ENCODE assay signal across 9 cellular contexts in genomic region chr17:56832446-56832845, GRCh38. TPM values are rescaled to one million over a fixed set of nuclear protein-coding genes. Genes with fewer than 3 reads are reported as not detected.
DNase-seq lines count a peak whose midpoint lies in the region; FAIRE-seq and TF ChIP-seq lines count a peak whose summit lies in the region.
"Had no signal": no experiment of that assay in that cellular context is flagged by ENCODE, and none has a peak within 500 bp of the region (broad histone marks: within the 10 kb centered on the region; RNA-seq: fewer than 3 reads in every experiment).

No MANE protein-coding gene starts in this region.

- intact Hi-C loops in activated CD4-positive, alpha-beta memory T cell treated with anti-CD3 and anti-CD28 coated beads for 36 hours (cut with micrococcal nuclease) = loop anchor here (5.0 kb wide), 1 partner anchor 130 kb away; the partner anchor contains the start of gene COIL

- peak overlapping the region; percentile 83 for H3K4me3 Mint-ChIP-seq in activated T-cell treated with anti-CD3 and anti-CD28 coated beads, Interleukin-2, amount 50 U/mL, for 24 hours
- peak overlapping the region; percentile 71 for H3K4me3 Mint-ChIP-seq in activated CD4-positive, alpha-beta memory T cell treated with anti-CD3 and anti-CD28 coated beads for 36 hours

- H3K36me3 ChIP-seq in keratinocyte (ENCODE audit: control insufficient read depth in 2 of 2, extremely low read depth in 1 of 2, insufficient read depth in 2 of 2, low read length in 2 of 2) (peaks cover 2 to 6% of the 10 kb centered on the region in 2 experiments), thymus (ENCODE audit: control insufficient read depth, insufficient read depth) (peaks cover 10% of the 10 kb centered on the region)

- H3K27ac Mint-ChIP-seq in activated T-cell treated with anti-CD3 and anti-CD28 coated beads, Interleukin-2, amount 50 U/mL, for 24 hours = peak overlapping the region; percentile 72
- H3K27ac Mint-ChIP-seq in activated CD4-positive, alpha-beta memory T cell treated with anti-CD3 and anti-CD28 coated beads for 36 hours = peak overlapping the region; percentile 75

- H3K27me3 ChIP-seq in keratinocyte (ENCODE audit: control insufficient read depth, extremely low read depth, insufficient read depth, low read length) (no peaks in the 10 kb centered on the region), thymus (ENCODE audit: control insufficient read depth, insufficient read depth) (no peaks in the 10 kb centered on the region)
- H3K27me3 ChIP-seq: testis had no signal

- peaks cover 56% of the 10 kb centered on the region for H3K4me1 Mint-ChIP-seq in activated T-cell treated with anti-CD3 and anti-CD28 coated beads, Interleukin-2, amount 50 U/mL, for 24 hours (ENCODE audit: low read depth)
- H3K4me1 Mint-ChIP-seq in activated CD4-positive, alpha-beta memory T cell treated with anti-CD3 and anti-CD28 coated beads for 36 hours (ENCODE audit: low read depth) = peaks cover 42% of the 10 kb centered on the region

- H3K9me3 Mint-ChIP-seq in activated T-cell treated with anti-CD3 and anti-CD28 coated beads, Interleukin-2, amount 50 U/mL, for 24 hours = no peaks in the 10 kb centered on the region
- no peaks in the 10 kb centered on the region for H3K9me3 Mint-ChIP-seq in activated CD4-positive, alpha-beta memory T cell treated with anti-CD3 and anti-CD28 coated beads for 36 hours

- DNase-seq in activated T-cell treated with anti-CD3 and anti-CD28 coated beads, Interleukin-2, amount 50 U/mL, for 24 hours = no peak
- no peak for DNase-seq in activated T-cell treated with anti-CD3 and anti-CD28 coated beads, Interleukin-2, amount 50 U/mL, for 1 hour
- no peak for DNase-seq in activated CD4-positive, alpha-beta memory T cell treated with anti-CD3 and anti-CD28 coated beads for 36 hours
- DNase-seq in keratinocyte (ENCODE audit: low read depth, low spot score) = no peak
- DNase-seq in frontal cortex (ENCODE audit: low spot score in 2 of 2) = no peak
- DNase-seq in NCI-H2081 treated with DMSO at 0.1 percent for 48 hours (lab: John Stamatoyannopoulos, UW) = no peak
- no peak for DNase-seq in HEK293T (ENCODE audit: extremely low spot score)

- dilution Hi-C loops in keratinocyte (cut with MboI; ENCODE audit: extremely low pct_ligation_motif_present, low sequenced_read_pairs) = no loop called here

- peaks cover 33% of the 10 kb centered on the region for H3K4me1 ChIP-seq in keratinocyte (ENCODE audit: control insufficient read depth, extremely low read depth, insufficient read depth, low read length)
- H3K4me1 ChIP-seq in thymus (ENCODE audit: control insufficient read depth, insufficient read depth, low read length) = peaks cover 19% of the 10 kb centered on the region

- peaks cover 70% of the 10 kb centered on the region for H3K36me3 Mint-ChIP-seq in activated T-cell treated with anti-CD3 and anti-CD28 coated beads, Interleukin-2, amount 50 U/mL, for 24 hours (ENCODE audit: low read depth)
- peaks cover 30% of the 10 kb centered on the region for H3K36me3 Mint-ChIP-seq in activated CD4-positive, alpha-beta memory T cell treated with anti-CD3 and anti-CD28 coated beads for 36 hours

- no peaks in the 10 kb centered on the region for H3K27me3 Mint-ChIP-seq in activated T-cell treated with anti-CD3 and anti-CD28 coated beads, Interleukin-2, amount 50 U/mL, for 24 hours
- no peaks in the 10 kb centered on the region for H3K27me3 Mint-ChIP-seq in activated CD4-positive, alpha-beta memory T cell treated with anti-CD3 and anti-CD28 coated beads for 36 hours

- peak overlapping the region; percentile 30 for H2AFZ ChIP-seq in keratinocyte (ENCODE audit: control insufficient read depth, low read length)

- TF ChIP-seq CTCF in keratinocyte (optimal IDR thresholded peaks at IDR 0.05 in 1 of 3, IDR thresholded peaks at IDR 0.05 in 1 of 3, conservative IDR thresholded peaks at IDR 0.05 in 1 of 3; ENCODE audit: extremely low read depth in 1 of 3, insufficient read depth in 2 of 3, low read length in 3 of 3) = no peak

- peaks cover 4% of the 10 kb centered on the region for H3K9me1 ChIP-seq in keratinocyte (ENCODE audit: control insufficient read depth, extremely low read depth, insufficient read depth, low read length)

- no peak overlapping the region for H3K27ac ChIP-seq in keratinocyte (ENCODE audit: control insufficient read depth, insufficient read depth, low read length)
- no peak overlapping the region for H3K27ac ChIP-seq in thymus (ENCODE audit: low read depth)

- no peaks in the 10 kb centered on the region for H4K20me1 ChIP-seq in keratinocyte (ENCODE audit: control insufficient read depth, extremely low read depth, insufficient read depth, low read length)

- CTCF ChIA-PET in activated CD4-positive, alpha-beta memory T cell treated with anti-CD3 and anti-CD28 coated beads for 36 hours (lab: Charles Lee) = interaction anchor here (1.0 to 2.1 kb wide), 3 partner anchors 11 to 107 kb away, joined by 3 to 16 read pairs (median 4); no protein-coding TSS in a partner anchor
- CTCF ChIA-PET in HEK293T (lab: Yijun Ruan, JAX) = no interaction called here

- POLR2A ChIA-PET in activated CD4-positive, alpha-beta memory T cell treated with anti-CD3 and anti-CD28 coated beads for 36 hours (lab: Charles Lee) = interaction anchor here (0.9 to 1.5 kb wide), 3 partner anchors 10 to 252 kb away, joined by 3 read pairs; partner anchors contain the start of gene AKAP1
- POLR2A ChIA-PET in HEK293T (lab: Yijun Ruan, JAX) = no interaction called here

- peak overlapping the region; percentile 76 to 90 (median 89) for H3K4me3 ChIP-seq in keratinocyte (ENCODE audit: control insufficient read depth in 2 of 3, extremely low read depth in 1 of 3, insufficient read depth in 2 of 3, low read depth in 1 of 3, low read length in 3 of 3)
- H3K4me3 ChIP-seq in thymus (ENCODE audit: low read length) = peak overlapping the region; percentile 89

- FAIRE-seq in keratinocyte (lab: Jason Lieb, UNC) (no peak), frontal cortex (lab: Jason Lieb, UNC) (no peak)

- peak overlapping the region; percentile 98 for H3K4me2 ChIP-seq in keratinocyte (ENCODE audit: control insufficient read depth, extremely low read depth, insufficient read depth, low read depth, low read length)

- no peaks in the 10 kb centered on the region for H3K9me3 ChIP-seq in keratinocyte (ENCODE audit: control insufficient read depth, low read depth, low read length)
- H3K9me3 ChIP-seq in thymus (ENCODE audit: control insufficient read depth) = no peaks in the 10 kb centered on the region
- H3K9me3 ChIP-seq: testis had no signal

- peaks cover 41% of the 10 kb centered on the region for H3K79me2 ChIP-seq in keratinocyte (ENCODE audit: control insufficient read depth, insufficient read depth, low read length)

- peak overlapping the region; percentile 76 for H3K9ac ChIP-seq in keratinocyte (ENCODE audit: control insufficient read depth, extremely low read depth, insufficient read depth, low read length)

- WGBS in thymus = 71% methylated on average over 4 of the region's 4 CpGs

TF ChIP-seq in HEK293T, 16 proteins besides CTCF, POLR2A, EP300 and RAD21:
- TF ChIP-seq L3MBTL2 (conservative IDR thresholded peaks at IDR 0.05) (no peak), TARDBP (IDR thresholded peaks at IDR 0.05) (no peak), SUZ12 (IDR thresholded peaks at IDR 0.05) (no peak)

RNA-seq across cellular contexts. Expression of gene C17orf67, which starts 1.3 kb away (rescaled TPM):
- 1 to 10 TPM; 3.6 to 3.9 TPM for total RNA-seq in activated CD4-positive, alpha-beta memory T cell treated with anti-CD3 and anti-CD28 coated beads for 36 hours
- polyA plus RNA-seq in keratinocyte (0.33 to 0.52 TPM (median 0.46 TPM) in 3 replicates), thymus (14.0 TPM)
- 3.0 TPM for polyA plus RNA-seq in keratinocyte (2011; ENCODE audit: low read depth)
- 0.23 and 0.31 TPM in 2 replicates for polyA plus RNA-seq in keratinocyte (2011; cell fraction: cytosol; rRNA removed)
- 1.4 and 1.6 TPM in 2 replicates for polyA plus RNA-seq in keratinocyte (2011; cell fraction: nucleus; rRNA removed)
- polyA plus RNA-seq in keratinocyte (2012; ENCODE audit: low replicate concordance) = 0.46 and 0.87 TPM in 2 replicates
- 0.19 to 0.39 TPM (median 0.36 TPM) in 3 replicates for polyA minus RNA-seq in keratinocyte
- not detected for polyA minus RNA-seq in keratinocyte (2011; cell fraction: cytosol; rRNA and poly(A)+ RNA removed)
- polyA minus RNA-seq in keratinocyte (2011; cell fraction: nucleus; rRNA and poly(A)+ RNA removed) = not detected in 2 replicates
- total RNA-seq in frontal cortex = 2.0 TPM

RNA-seq across cellular contexts. Expression of gene DGKE, which starts 1.5 kb away (rescaled TPM):
- total RNA-seq in activated CD4-positive, alpha-beta memory T cell treated with anti-CD3 and anti-CD28 coated beads for 36 hours = 10 to 100 TPM; 23.3 to 25.6 TPM
- 1.6 to 4.7 TPM (median 2.8 TPM) in 3 replicates for polyA plus RNA-seq in keratinocyte
- 4.6 TPM for polyA plus RNA-seq in keratinocyte (2011; ENCODE audit: low read depth)
- polyA plus RNA-seq in keratinocyte (2011; cell fraction: cytosol; rRNA removed) = 0.94 and 2.0 TPM in 2 replicates
- polyA plus RNA-seq in keratinocyte (2011; cell fraction: nucleus; rRNA removed) = 12.3 and 12.8 TPM in 2 replicates
- 2.0 and 2.3 TPM in 2 replicates for polyA plus RNA-seq in keratinocyte (2012; ENCODE audit: low replicate concordance)
- polyA minus RNA-seq in keratinocyte = 1.5 to 5.7 TPM (median 4.3 TPM) in 3 replicates
- 2.3 TPM for polyA minus RNA-seq in keratinocyte (2011; cell fraction: cytosol; rRNA and poly(A)+ RNA removed)
- 1.9 and 5.5 TPM in 2 replicates for polyA minus RNA-seq in keratinocyte (2011; cell fraction: nucleus; rRNA and poly(A)+ RNA removed)
- 15.8 TPM for polyA plus RNA-seq in thymus
- total RNA-seq in frontal cortex = 28.5 TPM
